In genomic region chr9:98232926-98233325, GRCh38 we compare ENCODE assay signal across 22 cellular contexts. TPM values are rescaled to one million over a fixed set of nuclear protein-coding genes. Genes with fewer than 3 reads are reported as not detected.
DNase-seq lines count a peak whose midpoint lies in the region; ATAC-seq and TF ChIP-seq lines count a peak whose summit lies in the region.
"Had no signal": no experiment of that assay in that cellular context is flagged by ENCODE, and none has a peak within 500 bp of the region (broad histone marks: within the 10 kb centered on the region; RNA-seq: fewer than 3 reads in every experiment).

No MANE protein-coding gene starts in this region.

- no peak for ATAC-seq in HG02938 (IDR thresholded peaks at IDR 0.05; ENCODE audit: unreplicated experiment)
- no peak for ATAC-seq in HG02973 (IDR thresholded peaks at IDR 0.05; ENCODE audit: unreplicated experiment)
- ATAC-seq: CD8-positive, alpha-beta T cell; Right ventricle myocardium inferior had no signal

- H3K27me3 ChIP-seq in HL-60 (ENCODE audit: insufficient read depth, poor library complexity, severe bottlenecking) (no peaks in the 10 kb centered on the region), neutrophil (no peaks in the 10 kb centered on the region)
- H3K27me3 ChIP-seq: BLaER1 treated with 17β-estradiol and CSF1 and Interleukin-3, amounts not matched to agents 10 nM and 100 nM; Peyer's patch; SJSA1 had no signal

- H3K4me3 ChIP-seq in HL-60 (replicated peaks; ENCODE audit: insufficient read depth, low read length) (no peak overlapping the region), neutrophil (ENCODE audit: low read depth in 1 of 2, low read length in 1 of 2) (no peak overlapping the region)
- H3K4me3 ChIP-seq: BLaER1 treated with 17β-estradiol and CSF1 and Interleukin-3, amounts not matched to agents 10 nM and 100 nM; Peyer's patch; SJSA1 had no signal

- peaks cover 71 to 88% of the 10 kb centered on the region in 2 experiments for H3K4me1 ChIP-seq in neutrophil (ENCODE audit: control insufficient read depth in 1 of 2, insufficient read depth in 1 of 2, low read depth in 1 of 2, low read length in 1 of 2)

- no peaks in the 10 kb centered on the region for H3K9me3 ChIP-seq in neutrophil
- H3K9me3 ChIP-seq: BLaER1 treated with 17β-estradiol and CSF1 and Interleukin-3, amounts not matched to agents 10 nM and 100 nM; Peyer's patch; SJSA1 had no signal

- TF ChIP-seq CTCF in HL-60 (IDR thresholded peaks at IDR 0.05; ENCODE audit: insufficient read depth, low read length) (no peak), chondrocyte (IDR thresholded peaks at IDR 0.05) (no peak), neutrophil (IDR thresholded peaks at IDR 0.05) (no peak)

- peak overlapping the region; percentile 45 for H3K27ac Mint-ChIP-seq in chondrocyte (ENCODE audit: unreplicated experiment)
- H3K27ac Mint-ChIP-seq: CD8-positive, alpha-beta T cell; IgD-negative memory B cell had no signal

- H3K36me3 ChIP-seq in neutrophil = peaks cover 27% of the 10 kb centered on the region

- H3K4me3 Mint-ChIP-seq in chondrocyte (ENCODE audit: unreplicated experiment) = no peak overlapping the region
- H3K4me3 Mint-ChIP-seq: CD8-positive, alpha-beta T cell; IgD-negative memory B cell had no signal

- no peaks in the 10 kb centered on the region for H3K9me3 Mint-ChIP-seq in chondrocyte (ENCODE audit: low read depth)
- H3K9me3 Mint-ChIP-seq: CD8-positive, alpha-beta T cell; IgD-negative memory B cell had no signal

- DNase-seq in HL-60 (ENCODE audit: low read depth in 1 of 2, low spot score in 1 of 2) (no peak), chondrocyte (ENCODE audit: low spot score) (no peak), substantia nigra (lab: John Stamatoyannopoulos, UW) (no peak), NCI-H2171 treated with DMSO at 0.1 percent for 48 hours (lab: John Stamatoyannopoulos, UW) (no peak), NCI-H1436 (lab: John Stamatoyannopoulos, UW) (no peak)
- DNase-seq: ACHN; CD8-positive, alpha-beta T cell; GDM1; MV-4-11; NCI-H1105 treated with DMSO at 0.1 percent for 48 hours; NCI-H1694; NCI-H2081; NCI-H2171; NCI-H526; Peyer's patch had no signal

- no peaks in the 10 kb centered on the region for H3K27me3 Mint-ChIP-seq in chondrocyte (ENCODE audit: low read depth)
- H3K27me3 Mint-ChIP-seq: IgD-negative memory B cell had no signal

- H3K36me3 Mint-ChIP-seq in chondrocyte (ENCODE audit: low read depth) = peaks cover 11% of the 10 kb centered on the region

- H3K4me1 Mint-ChIP-seq in chondrocyte (ENCODE audit: low read depth) = peaks cover 46% of the 10 kb centered on the region

- H3K27ac ChIP-seq in HL-60 (replicated peaks) = peak overlapping the region; percentile 34
- peak overlapping the region; percentile 81 for H3K27ac ChIP-seq in neutrophil
- peak overlapping the region; percentile 63 for H3K27ac ChIP-seq in substantia nigra (ENCODE audit: low read depth, low read length, poor library complexity, severe bottlenecking)
- H3K27ac ChIP-seq: BLaER1 treated with 17β-estradiol and CSF1 and Interleukin-3, amounts not matched to agents 10 nM and 100 nM; SJSA1 had no signal

RNA-seq across cellular contexts. Expression of gene TBC1D2, which starts 22.5 kb away (rescaled TPM):
- total RNA-seq in chondrocyte = 24.3 to 30.8 TPM (median 24.5 TPM) in 3 replicates

RNA-seq across cellular contexts. Expression of gene CORO2A, which starts 40.5 kb away (rescaled TPM):
- total RNA-seq in chondrocyte = 10.1 to 17.4 TPM (median 10.2 TPM) in 3 replicates
